1 cellular context compared by ENCODE assay signal in genomic region chr2:241673189-241673663, GRCh38.
TF ChIP-seq lines count a peak whose summit lies in the region.

No MANE protein-coding gene starts in this region.

TF ChIP-seq in SK-N-SH, 30 proteins besides CTCF, POLR2A, EP300 and RAD21:
- TF ChIP-seq USF2 (IDR thresholded peaks at IDR 0.05; ENCODE audit: borderline replicate concordance, low read depth, low read length) (no peak), ZBTB33 (IDR thresholded peaks at IDR 0.05; ENCODE audit: borderline replicate concordance, low read depth) (no peak)
